ENCODE assay signal across 12 cellular contexts in the genomic region with DNA sequence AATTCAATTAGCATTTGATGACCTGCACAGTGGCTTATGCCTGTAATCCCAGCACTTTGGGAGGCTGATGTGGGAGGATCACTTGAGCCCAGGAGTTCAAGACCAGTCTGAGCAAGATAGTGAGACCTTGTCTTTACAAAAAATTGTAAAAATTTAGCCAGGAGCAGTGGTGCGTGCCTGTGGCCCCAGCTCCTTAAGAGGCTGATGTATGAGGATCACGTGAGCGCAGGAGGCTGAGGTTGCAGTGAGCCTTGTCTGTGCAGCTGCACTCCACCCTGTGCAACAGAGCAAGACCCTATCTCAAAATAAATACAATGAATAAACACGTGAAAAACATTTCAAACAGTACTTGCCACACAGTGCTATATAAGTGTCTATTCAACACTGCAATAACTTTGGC. TPM values are rescaled to one million over a fixed set of nuclear protein-coding genes. Genes with fewer than 3 reads are reported as not detected.
A peak's percentile ranks its signal among the peaks of the same experiment; 100 is the strongest.
DNase-seq lines count a peak whose midpoint lies in the region; ATAC-seq, FAIRE-seq and TF ChIP-seq lines count a peak whose summit lies in the region.
"Had no signal": no experiment of that assay in that cellular context is flagged by ENCODE, and none has a peak within 500 bp of the region (broad histone marks: within the 10 kb centered on the region; RNA-seq: fewer than 3 reads in every experiment).

No MANE protein-coding gene starts in this region.

- intact Hi-C loops in sciatic nerve (cut with DNase I) = loop anchor here (5.0 kb wide), 1 partner anchor 61 kb away; no protein-coding TSS in a partner anchor

- DNase-seq in GM12891 (ENCODE audit: insufficient read length, low spot score) = no peak
- DNase-seq in germinal center (ENCODE audit: low spot score) = peak; percentile 60
- no peak for DNase-seq in effector CD8-positive, alpha-beta T cell (lab: John Stamatoyannopoulos, UW)
- no peak for DNase-seq in NCI-H446 treated with DMSO at 0.1 percent for 48 hours (lab: John Stamatoyannopoulos, UW)
- no peak for DNase-seq in C1 segment of cervical spinal cord (lab: John Stamatoyannopoulos, UW)
- no peak for DNase-seq in sciatic nerve (ENCODE audit: low spot score)
- DNase-seq: CD4-positive, alpha-beta memory T cell; SHP77 treated with DMSO at 0.1 percent for 48 hours had no signal

- no peak for TF ChIP-seq POLR2A in GM12891 (IDR thresholded peaks at IDR 0.05; ENCODE audit: low read depth, low read length)

- FAIRE-seq in GM12891 (lab: Jason Lieb, UNC) = peak; percentile 94
- FAIRE-seq: bronchial epithelial cell had no signal

- peak; percentile 51 for ATAC-seq in GM21515 (IDR thresholded peaks at IDR 0.05; ENCODE audit: unreplicated experiment)
- ATAC-seq in HG03354 (IDR thresholded peaks at IDR 0.05; ENCODE audit: poor library complexity, severe bottlenecking, unreplicated experiment) = peak; percentile 63
- no peak for ATAC-seq in sciatic nerve
- ATAC-seq: naive thymus-derived CD8-positive, alpha-beta T cell had no signal

TF ChIP-seq in GM12891, 5 proteins besides CTCF, POLR2A, EP300 and RAD21:
- peak; percentile 59 for TF ChIP-seq PAX5 (IDR thresholded peaks at IDR 0.05; ENCODE audit: insufficient read depth, low read length, severe bottlenecking)
- TF ChIP-seq POLR2AphosphoS5 (IDR thresholded peaks at IDR 0.05; ENCODE audit: low read depth, low read length) = no peak

RNA-seq across cellular contexts. Expression of gene ABCA1, which starts 4.2 kb away (rescaled TPM):
- polyA plus RNA-seq in GM12891 (2012; ENCODE audit: low read depth, missing spikeins) = 0.08 TPM
- 65.8 TPM for total RNA-seq in sciatic nerve
